39 cellular contexts compared by ENCODE assay signal in genomic region chr5:146582015-146582414, GRCh38.
"Had no signal": no experiment of that assay in that cellular context is flagged by ENCODE, and none has a peak within 500 bp of the region (broad histone marks: within the 10 kb centered on the region; RNA-seq: fewer than 3 reads in every experiment).

No MANE protein-coding gene starts in this region.

- H3K27me3 Mint-ChIP-seq: activated naive CD4-positive, alpha-beta T cell treated with anti-CD3 and anti-CD28 coated beads, Interleukin-2, amount 50 U/mL, for 24 hours; activated naive CD8-positive, alpha-beta T cell treated with anti-CD3 and anti-CD28 coated beads, Interleukin-2, amount 50 U/mL, for 24 hours; brain; central memory CD8-positive, alpha-beta T cell had no signal

- H3K27ac ChIP-seq: adrenal gland, ascending aorta, body of pancreas, brain microvascular endothelial cell, breast epithelium, cardiac muscle cell had no signal

- H3K4me1 ChIP-seq: adrenal gland, ascending aorta, body of pancreas, breast epithelium had no signal

- H3K27ac Mint-ChIP-seq: activated naive CD4-positive, alpha-beta T cell treated with anti-CD3 and anti-CD28 coated beads for 36 hours; activated naive CD4-positive, alpha-beta T cell treated with anti-CD3 and anti-CD28 coated beads, Interleukin-2, amount 10 ng/mL, durations not matched to agents 7 days and 5 days; activated naive CD4-positive, alpha-beta T cell treated with anti-CD3 and anti-CD28 coated beads, Interleukin-2, amount 50 U/mL, for 24 hours; activated naive CD4-positive, alpha-beta T cell treated with anti-CD3 and anti-CD28 coated beads, Interleukin-2, amount 50 U/mL, for 72 hours; activated naive CD8-positive, alpha-beta T cell; activated naive CD8-positive, alpha-beta T cell treated with anti-CD3 and anti-CD28 coated beads for 36 hours; activated naive CD8-positive, alpha-beta T cell treated with anti-CD3 and anti-CD28 coated beads, Interleukin-2, amount 10 ng/mL, durations not matched to agents 7 days and 5 days; activated naive CD8-positive, alpha-beta T cell treated with anti-CD3 and anti-CD28 coated beads, Interleukin-2, amount 50 U/mL, for 24 hours; activated T-cell treated with anti-CD3 and anti-CD28 coated beads, Interleukin-2, amount 50 U/mL, for 24 hours; activated T-cell treated with anti-CD3 and anti-CD28 coated beads, Interleukin-2, amount 50 U/mL, for 72 hours; activated T-helper 1 cell treated with anti-CD3 and anti-CD28 coated beads, Interleukin-12 subunit alpha, Interleukin-12 subunit beta, Interleukin-2, Interleukin-4 antibody, amounts not matched to agents 30 ng/mL and 10 ng/mL and 1 ng/mL, durations not matched to agents 14 hours and 24 hours and 36 hours; activated T-helper 17 cell treated with anti-CD3 and anti-CD28 coated beads, Interleukin-2, amount 50 U/mL, for 72 hours; activated T-helper 2 cell treated with anti-CD3 and anti-CD28 coated beads, Interferon-gamma antibody, Interleukin-2, Interleukin-4, amounts not matched to agents 10 μg/mL and 5 μg/mL and 100 μg/mL, durations not matched to agents 14 hours and 24 hours and 36 hours; brain had no signal

- H3K36me3 ChIP-seq: adrenal gland, ascending aorta, brain microvascular endothelial cell, breast epithelium, cardiac muscle cell had no signal

- H3K9me3 ChIP-seq: adrenal gland, ascending aorta, body of pancreas, breast epithelium had no signal

- H3K4me3 Mint-ChIP-seq: activated naive CD4-positive, alpha-beta T cell treated with anti-CD3 and anti-CD28 coated beads for 36 hours; activated naive CD4-positive, alpha-beta T cell treated with anti-CD3 and anti-CD28 coated beads, Interleukin-2, amount 10 ng/mL, durations not matched to agents 7 days and 5 days; activated naive CD4-positive, alpha-beta T cell treated with anti-CD3 and anti-CD28 coated beads, Interleukin-2, amount 50 U/mL, for 24 hours; activated naive CD8-positive, alpha-beta T cell; activated naive CD8-positive, alpha-beta T cell treated with anti-CD3 and anti-CD28 coated beads for 36 hours; activated naive CD8-positive, alpha-beta T cell treated with anti-CD3 and anti-CD28 coated beads, Interleukin-2, amount 10 ng/mL, durations not matched to agents 7 days and 5 days; activated naive CD8-positive, alpha-beta T cell treated with anti-CD3 and anti-CD28 coated beads, Interleukin-2, amount 50 U/mL, for 24 hours; activated T-cell treated with anti-CD3 and anti-CD28 coated beads, Interleukin-2, amount 50 U/mL, for 24 hours; activated T-cell treated with anti-CD3 and anti-CD28 coated beads, Interleukin-2, amount 50 U/mL, for 4 hours; activated T-cell treated with anti-CD3 and anti-CD28 coated beads, Interleukin-2, amount 50 U/mL, for 72 hours; activated T-helper 1 cell treated with anti-CD3 and anti-CD28 coated beads, Interleukin-12 subunit alpha, Interleukin-12 subunit beta, Interleukin-2, Interleukin-4 antibody, amounts not matched to agents 30 ng/mL and 10 ng/mL and 1 ng/mL, durations not matched to agents 14 hours and 24 hours and 36 hours; activated T-helper 17 cell treated with anti-CD3 and anti-CD28 coated beads, Interleukin-2, amount 50 U/mL, for 72 hours; brain; central memory CD8-positive, alpha-beta T cell had no signal

- ATAC-seq: activated naive CD4-positive, alpha-beta T cell treated with anti-CD3 and anti-CD28 coated beads, Interleukin-2, amount 50 U/mL, for 72 hours; activated naive CD8-positive, alpha-beta T cell treated with anti-CD3 and anti-CD28 coated beads, Interleukin-2, amount 50 U/mL, for 24 hours; activated T-cell treated with anti-CD3 and anti-CD28 coated beads, Interleukin-2, amount 50 U/mL, for 4 hours; activated T-cell treated with anti-CD3 and anti-CD28 coated beads, Interleukin-2, amount 50 U/mL, for 72 hours; activated T-helper 17 cell treated with anti-CD3 and anti-CD28 coated beads, Interleukin-2, amount 50 U/mL, for 72 hours; body of pancreas had no signal

- H3K36me3 Mint-ChIP-seq: activated naive CD4-positive, alpha-beta T cell treated with anti-CD3 and anti-CD28 coated beads, Interleukin-2, amount 10 ng/mL, durations not matched to agents 7 days and 5 days; activated naive CD4-positive, alpha-beta T cell treated with anti-CD3 and anti-CD28 coated beads, Interleukin-2, amount 50 U/mL, for 24 hours; activated naive CD4-positive, alpha-beta T cell treated with anti-CD3 and anti-CD28 coated beads, Interleukin-2, amount 50 U/mL, for 72 hours; activated naive CD8-positive, alpha-beta T cell; activated naive CD8-positive, alpha-beta T cell treated with anti-CD3 and anti-CD28 coated beads for 36 hours; activated naive CD8-positive, alpha-beta T cell treated with anti-CD3 and anti-CD28 coated beads, Interleukin-2, amount 10 ng/mL, durations not matched to agents 7 days and 5 days; brain had no signal

- H3K27me3 ChIP-seq: adrenal gland, ascending aorta, body of pancreas, brain microvascular endothelial cell, breast epithelium had no signal

- DNase-seq: activated effector memory CD4-positive, alpha-beta T cell treated with anti-CD3 and anti-CD28 coated beads, Interleukin-2, amount 50 U/mL, for 16 hours; activated effector memory CD4-positive, alpha-beta T cell treated with Interleukin-2 at 50 U/mL for 16 hours; activated gamma-delta T cell; activated gamma-delta T cell treated with Interleukin-2 at 50 U/mL for 16 hours; activated naive CD4-positive, alpha-beta T cell; activated naive CD4-positive, alpha-beta T cell treated with anti-CD3 and anti-CD28 coated beads for 36 hours; activated naive CD4-positive, alpha-beta T cell treated with anti-CD3 and anti-CD28 coated beads, Interleukin-2, amount 10 ng/mL, durations not matched to agents 7 days and 5 days; activated naive CD4-positive, alpha-beta T cell treated with anti-CD3 and anti-CD28 coated beads, Interleukin-2, amount 50 U/mL, for 16 hours; activated naive CD4-positive, alpha-beta T cell treated with Interleukin-2 at 50 U/mL for 16 hours; activated naive CD8-positive, alpha-beta T cell treated with anti-CD3 and anti-CD28 coated beads for 36 hours; activated naive CD8-positive, alpha-beta T cell treated with anti-CD3 and anti-CD28 coated beads, Interleukin-2, amount 10 ng/mL, durations not matched to agents 7 days and 5 days; activated naive CD8-positive, alpha-beta T cell treated with anti-CD3 and anti-CD28 coated beads, Interleukin-2, amount 50 U/mL, for 24 hours; activated T-cell treated with anti-CD3 and anti-CD28 coated beads for 4 hours; activated T-cell treated with anti-CD3 and anti-CD28 coated beads, Interleukin-2, amount 50 U/mL, for 1 hour; activated T-cell treated with anti-CD3 and anti-CD28 coated beads, Interleukin-2, amount 50 U/mL, for 24 hours; activated T-cell treated with anti-CD3 and anti-CD28 coated beads, Interleukin-2, amount 50 U/mL, for 4 hours; activated T-cell treated with anti-CD3 and anti-CD28 coated beads, Interleukin-2, amount 50 U/mL, for 48 hours; activated T-cell treated with anti-CD3 and anti-CD28 coated beads, Interleukin-2, amount 50 U/mL, for 72 hours; adrenal gland; amniotic stem cell; amygdala; anterior cingulate cortex; aorta; body of pancreas; brain microvascular endothelial cell; caudate nucleus; central memory CD4-positive, alpha-beta T cell; cerebellar nuclear complex had no signal

- H3K4me3 ChIP-seq: adrenal gland, ascending aorta, body of pancreas, breast epithelium, cardiac muscle cell had no signal

- H3K4me1 Mint-ChIP-seq: activated naive CD4-positive, alpha-beta T cell treated with anti-CD3 and anti-CD28 coated beads, Interleukin-2, amount 10 ng/mL, durations not matched to agents 7 days and 5 days; activated naive CD4-positive, alpha-beta T cell treated with anti-CD3 and anti-CD28 coated beads, Interleukin-2, amount 50 U/mL, for 24 hours; activated naive CD8-positive, alpha-beta T cell treated with anti-CD3 and anti-CD28 coated beads for 36 hours; activated naive CD8-positive, alpha-beta T cell treated with anti-CD3 and anti-CD28 coated beads, Interleukin-2, amount 10 ng/mL, durations not matched to agents 7 days and 5 days; activated naive CD8-positive, alpha-beta T cell treated with anti-CD3 and anti-CD28 coated beads, Interleukin-2, amount 50 U/mL, for 24 hours; activated T-helper 17 cell treated with anti-CD3 and anti-CD28 coated beads, Interleukin-2, amount 50 U/mL, for 72 hours; brain; central memory CD8-positive, alpha-beta T cell had no signal

- H3K9me3 Mint-ChIP-seq: activated naive CD4-positive, alpha-beta T cell treated with anti-CD3 and anti-CD28 coated beads for 36 hours; activated naive CD4-positive, alpha-beta T cell treated with anti-CD3 and anti-CD28 coated beads, Interleukin-2, amount 10 ng/mL, durations not matched to agents 7 days and 5 days; activated naive CD4-positive, alpha-beta T cell treated with anti-CD3 and anti-CD28 coated beads, Interleukin-2, amount 50 U/mL, for 24 hours; activated naive CD8-positive, alpha-beta T cell treated with anti-CD3 and anti-CD28 coated beads for 36 hours; activated naive CD8-positive, alpha-beta T cell treated with anti-CD3 and anti-CD28 coated beads, Interleukin-2, amount 10 ng/mL, durations not matched to agents 7 days and 5 days; activated naive CD8-positive, alpha-beta T cell treated with anti-CD3 and anti-CD28 coated beads, Interleukin-2, amount 50 U/mL, for 24 hours; activated T-cell treated with anti-CD3 and anti-CD28 coated beads, Interleukin-2, amount 50 U/mL, for 24 hours; activated T-cell treated with anti-CD3 and anti-CD28 coated beads, Interleukin-2, amount 50 U/mL, for 4 hours; activated T-cell treated with anti-CD3 and anti-CD28 coated beads, Interleukin-2, amount 50 U/mL, for 72 hours; activated T-helper 1 cell treated with anti-CD3 and anti-CD28 coated beads, Interleukin-12 subunit alpha, Interleukin-12 subunit beta, Interleukin-2, Interleukin-4 antibody, amounts not matched to agents 30 ng/mL and 10 ng/mL and 1 ng/mL, durations not matched to agents 14 hours and 24 hours and 36 hours; activated T-helper 2 cell treated with anti-CD3 and anti-CD28 coated beads, Interferon-gamma antibody, Interleukin-2, Interleukin-4, amounts not matched to agents 10 μg/mL and 5 μg/mL and 100 μg/mL, durations not matched to agents 14 hours and 24 hours and 36 hours had no signal
